ENCODE assay signal across 17 cellular contexts in the genomic region with DNA sequence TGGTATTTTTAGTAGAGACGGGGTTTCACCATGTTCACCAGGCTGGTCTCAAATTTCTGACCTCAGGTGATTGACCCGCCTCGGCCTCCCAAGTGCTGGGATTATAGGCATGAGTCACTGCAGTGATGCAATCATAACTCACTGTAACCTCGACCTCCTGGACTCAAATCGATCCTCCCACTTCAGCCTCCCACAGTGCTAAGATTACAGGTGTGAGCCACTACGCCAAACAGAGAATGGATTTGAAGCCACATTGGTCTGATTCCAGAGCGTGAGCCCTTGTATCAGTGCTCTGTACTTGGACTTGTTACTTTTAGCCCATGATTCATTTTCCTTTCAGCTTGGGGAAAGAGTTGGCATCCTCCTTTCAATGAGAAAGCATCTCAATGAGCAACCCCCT. TPM values are rescaled to one million over a fixed set of nuclear protein-coding genes. Genes with fewer than 3 reads are reported as not detected.
A peak's percentile ranks its signal among the peaks of the same experiment; 100 is the strongest.
DNase-seq lines count a peak whose midpoint lies in the region; ATAC-seq, FAIRE-seq and TF ChIP-seq lines count a peak whose summit lies in the region.
"Had no signal": no experiment of that assay in that cellular context is flagged by ENCODE, and none has a peak within 500 bp of the region (broad histone marks: within the 10 kb centered on the region; RNA-seq: fewer than 3 reads in every experiment).

No MANE protein-coding gene starts in this region.

- BruUV-seq in Caco-2 (replicated peaks; lab: Mats Ljungman, UMichigan), result no TSS peak

- intact Hi-C loops in Caco-2 (cut with micrococcal nuclease; ENCODE audit: unreplicated experiment), result no loop called here

- H3K4me1 ChIP-seq in Caco-2, result no peaks in the 10 kb centered on the region; the same call in 1 of the 2 replicates
- H3K4me1 ChIP-seq: sigmoid colon, testis had no signal

- H3K36me3 ChIP-seq in Caco-2 (ENCODE audit: control insufficient read depth, insufficient read depth, low read length), result no peaks in the 10 kb centered on the region
- H3K36me3 ChIP-seq: sigmoid colon had no signal

- DNase-seq in Caco-2 (peak; percentile 20 to 55), H4 (ENCODE audit: low spot score) (peak; percentile 41), RCC 7860 (ENCODE audit: low spot score) (peak; percentile 82), fibroblast of the conjunctiva (ENCODE audit: low read depth) (peak; percentile 45)
- DNase-seq in stimulated activated CD4-positive, alpha-beta T cell treated with anti-CD3 and anti-CD28 coated beads, Interleukin-2, amount 100 ng/mL, for 24 hours, result no peak
- no peak for DNase-seq in effector memory CD8-positive, alpha-beta T cell
- DNase-seq: amygdala; CD8-positive, alpha-beta memory T cell; natural killer cell; NCI-H187; sigmoid colon; T-helper 1 cell; testis had no signal

- CTCF ChIA-PET in Caco-2 (lab: Charles Lee), result no interaction called here

- TF ChIP-seq CTCF in Caco-2 (IDR thresholded peaks at IDR 0.05; ENCODE audit: insufficient read depth in 1 of 2, low read depth in 1 of 2, low read length in 1 of 2, severe bottlenecking in 1 of 2, unreplicated experiment in 1 of 2), result no peak

- no peak overlapping the region for H3K4me3 ChIP-seq in Caco-2 (ENCODE audit: low read depth, low read length)
- H3K4me3 ChIP-seq: sigmoid colon, testis had no signal

- no peaks in the 10 kb centered on the region for H3K9me3 Mint-ChIP-seq in Caco-2 (ENCODE audit: unreplicated experiment)
- H3K9me3 Mint-ChIP-seq in effector memory CD8-positive, alpha-beta T cell, result no peaks in the 10 kb centered on the region
- H3K9me3 Mint-ChIP-seq: CD8-positive, alpha-beta memory T cell; natural killer cell had no signal

- H3K4me3 Mint-ChIP-seq in Caco-2 (ENCODE audit: unreplicated experiment), result no peak overlapping the region
- no peak overlapping the region for H3K4me3 Mint-ChIP-seq in effector memory CD8-positive, alpha-beta T cell
- H3K4me3 Mint-ChIP-seq: natural killer cell had no signal

- H3K27ac Mint-ChIP-seq in Caco-2 (ENCODE audit: unreplicated experiment), result no peak overlapping the region
- H3K27ac Mint-ChIP-seq in effector memory CD8-positive, alpha-beta T cell, result no peak overlapping the region
- H3K27ac Mint-ChIP-seq: natural killer cell had no signal

- peaks cover 6% of the 10 kb centered on the region for H3K36me3 Mint-ChIP-seq in Caco-2 (ENCODE audit: insufficient read depth, unreplicated experiment)
- H3K36me3 Mint-ChIP-seq in effector memory CD8-positive, alpha-beta T cell (ENCODE audit: insufficient read depth), result peaks cover 12% of the 10 kb centered on the region
- H3K36me3 Mint-ChIP-seq: CD8-positive, alpha-beta memory T cell; natural killer cell had no signal

- peaks cover 7% of the 10 kb centered on the region for H3K4me1 Mint-ChIP-seq in Caco-2 (ENCODE audit: low read depth, unreplicated experiment)
- peaks cover 37 to 42% of the 10 kb centered on the region in 2 donors for H3K4me1 Mint-ChIP-seq in effector memory CD8-positive, alpha-beta T cell (ENCODE audit: low read depth in 2 of 2)

- H3K27me3 Mint-ChIP-seq in Caco-2 (ENCODE audit: insufficient read depth, unreplicated experiment), result no peaks in the 10 kb centered on the region
- H3K27me3 Mint-ChIP-seq in effector memory CD8-positive, alpha-beta T cell, result peaks cover 5 to 32% of the 10 kb centered on the region in 2 donors

- no peaks in the 10 kb centered on the region for H3K27me3 ChIP-seq in Caco-2 (replicated peaks; ENCODE audit: control insufficient read depth, insufficient read depth, low read length)
- H3K27me3 ChIP-seq: testis had no signal

- POLR2A ChIA-PET in Caco-2 (lab: Charles Lee), result no interaction called here

- peak; percentile 64 for FAIRE-seq in RCC 7860 (lab: Jason Lieb, UNC)

- H3K9me3 ChIP-seq in Caco-2, result no peaks in the 10 kb centered on the region
- H3K9me3 ChIP-seq: sigmoid colon, testis had no signal

- no peak for ATAC-seq in HG02852 (IDR thresholded peaks at IDR 0.05; ENCODE audit: unreplicated experiment)
- ATAC-seq in HG03565 (IDR thresholded peaks at IDR 0.05; ENCODE audit: unreplicated experiment), result no peak
- no peak for ATAC-seq in effector memory CD8-positive, alpha-beta T cell (replicated peaks)
- ATAC-seq: natural killer cell had no signal

RNA-seq across cellular contexts. Expression of gene ZNF683, which starts 14.9 kb away (rescaled TPM):
- not detected in 2 replicates for total RNA-seq in Caco-2 (2022)
- not detected in 2 replicates for total RNA-seq in H4 (2014; rRNA removed; shearing (Covaris generic))
- total RNA-seq: glomerular endothelial cell, kidney epithelial cell, sigmoid colon had no signal

RNA-seq across cellular contexts. Expression of gene LIN28A, which starts 23.2 kb away (rescaled TPM):
- total RNA-seq in Caco-2 (2022), result 5.7 TPM in 2 replicates
- total RNA-seq in H4 (2014; rRNA removed; shearing (Covaris generic)), result not detected in 2 replicates
- total RNA-seq: CD8-positive, alpha-beta memory T cell; kidney epithelial cell; natural killer cell; sigmoid colon had no signal

RNA-seq across cellular contexts. Expression of gene CRYBG2, which starts 33.5 kb away (rescaled TPM):
- total RNA-seq in Caco-2 (2022), result 63.3 and 66.1 TPM in 2 replicates
- not detected in 2 replicates for total RNA-seq in H4 (2014; rRNA removed; shearing (Covaris generic))
- total RNA-seq: glomerular endothelial cell had no signal

RNA-seq across cellular contexts. Expression of gene DHDDS, which starts 44.7 kb away (rescaled TPM):
- 46.9 and 55.6 TPM in 2 replicates for total RNA-seq in Caco-2 (2022)
- total RNA-seq in H4 (2014; rRNA removed; shearing (Covaris generic)), result 24.6 and 39.4 TPM in 2 replicates

Comparison
In these comparisons a context has a peak if more than half of its experiments do, and no peak if none do; other contexts are left out.
1. DNase-seq: peak in Caco-2 (2 of 2), H4 (single experiment), RCC 7860 (single experiment) and fibroblast of the conjunctiva (single experiment); none in stimulated activated CD4-positive, alpha-beta T cell treated with anti-CD3 and anti-CD28 coated beads, Interleukin-2, amount 100 ng/mL, for 24 hours (0 of 2) and effector memory CD8-positive, alpha-beta T cell (0 of 3).
2. RNA of gene CRYBG2, which starts 33.5 kb away (total RNA-seq): 63.3 to 66.1 TPM in Caco-2; not detected in H4; every median in the first group is over 10 times any median in the second.